ENCODE assay signal across 8 cellular contexts in the genomic region with DNA sequence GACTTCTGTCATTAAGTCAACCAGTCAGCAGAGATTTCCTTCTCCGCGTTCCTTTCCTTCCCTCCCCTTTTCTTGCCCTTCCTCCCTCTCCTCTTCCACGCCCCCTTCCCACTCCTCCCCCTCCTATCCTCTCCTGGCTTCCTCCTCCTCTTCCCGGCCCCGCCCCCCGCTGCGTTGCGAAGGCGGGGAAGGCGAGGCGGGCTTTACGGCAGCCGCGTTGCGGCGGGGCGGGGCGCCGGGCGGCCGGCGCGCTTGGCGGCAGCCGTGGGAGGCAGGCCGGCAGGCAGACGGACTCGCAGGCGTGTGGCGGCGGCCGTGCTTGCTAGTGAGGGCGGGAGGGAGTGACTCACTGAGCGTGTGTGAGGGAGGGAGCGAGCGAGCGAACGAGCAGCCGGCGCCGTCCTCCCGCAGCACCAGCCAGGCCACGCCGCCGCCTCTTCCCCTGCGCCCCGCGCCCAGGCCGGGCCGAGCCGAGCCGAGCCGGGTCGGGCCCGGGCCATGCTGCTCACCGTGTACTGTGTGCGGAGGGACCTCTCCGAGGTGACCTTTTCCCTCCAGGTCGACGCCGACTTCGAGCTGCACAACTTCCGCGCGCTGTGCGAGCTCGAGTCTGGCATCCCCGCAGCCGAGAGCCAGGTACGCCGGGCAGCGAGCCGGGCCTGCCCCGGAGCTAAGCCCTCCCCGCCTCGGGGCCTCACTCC. TPM values are rescaled to one million over a fixed set of nuclear protein-coding genes. Genes with fewer than 3 reads are reported as not detected.
DNase-seq lines count a peak whose midpoint lies in the region; ATAC-seq, FAIRE-seq and TF ChIP-seq lines count a peak whose summit lies in the region.

Gene DDI2, plus strand, starts transcription at position 286 of the 701 bp plus-strand sequence. Its CDS starts 213 bp downstream, at position 499.

- H3K9me3 ChIP-seq in pancreas (no peaks in the 10 kb centered on the region), thyroid gland (no peaks in the 10 kb centered on the region)

- H3K27ac ChIP-seq in pancreas (peak within 1 kb of the TSS; percentile 88 to 98 (median 96)), thyroid gland (peak within 1 kb of the TSS; percentile 56 to 92 (median 89))

- DNase-seq in GM10248 (ENCODE audit: extremely low spot score) (peak; percentile 93), NCI-H1417 (lab: John Stamatoyannopoulos, UW) (peak; percentile 96 to 98 (median 97)), SW 1271 (lab: John Stamatoyannopoulos, UW) (peak; percentile 76 to 94), Right ventricle myocardium superior (peak; percentile 97), pancreas (peak; percentile 97 to 99 (median 98)), thyroid gland (peak; percentile 97 to 99)
- DNase-seq in activated naive CD8-positive, alpha-beta T cell treated with anti-CD3 and anti-CD28 coated beads, Interleukin-2, amount 50 U/mL, for 16 hours (ENCODE audit: low read depth, low spot score): peak; percentile 86

- H3K4me3 ChIP-seq in pancreas (peak within 1 kb of the TSS; percentile 53 to 95 (median 90)), thyroid gland (replicated peaks in 1 of 3) (peak within 1 kb of the TSS; percentile 57 to 91 (median 73))

- CTCF ChIA-PET in GM10248 (lab: Yijun Ruan, JAX): interaction anchor here (1.0 to 2.1 kb wide), 4 partner anchors 10 to 50 kb away, joined by 3 to 6 read pairs (median 4); no protein-coding TSS in a partner anchor

- peak; percentile 79 for ATAC-seq in HG02678 (IDR thresholded peaks at IDR 0.05; ENCODE audit: unreplicated experiment)
- peak; percentile 93 for ATAC-seq in Right ventricle myocardium superior (ENCODE audit: poor library complexity)
- peak; percentile 91 to 93 (median 92) for ATAC-seq in pancreas

- TF ChIP-seq CTCF in GM10248 (IDR thresholded peaks at IDR 0.05; ENCODE audit: control extremely low read depth, extremely low read depth, low read depth, missing control alignments): no peak
- TF ChIP-seq CTCF in pancreas (IDR thresholded peaks at IDR 0.05): no peak
- no peak for TF ChIP-seq CTCF in thyroid gland (IDR thresholded peaks at IDR 0.05)

- WGBS in pancreas, 2 donors: 0 to 1% methylated on average over 64 to 76 of the region's 76 CpGs
- WGBS in thyroid gland, 2 donors: 1% methylated on average over 23 to 35 of the region's 76 CpGs

- no peak for FAIRE-seq in pancreas (lab: Jason Lieb, UNC)

- intact Hi-C loops in Right ventricle myocardium superior (cut with DNase I): loop anchor here (10.0 kb wide), 1 partner anchor 67 kb away; the partner anchor contains the start of gene PLEKHM2
- intact Hi-C loops in pancreas (cut with DNase I): no loop called here
- intact Hi-C loops in thyroid gland (cut with DNase I): no loop called here

- no peaks in the 10 kb centered on the region for H3K36me3 ChIP-seq in pancreas
- no peaks in the 10 kb centered on the region for H3K36me3 ChIP-seq in thyroid gland

- POLR2A ChIA-PET in GM10248 (lab: Yijun Ruan, JAX): interaction anchor here (0.6 to 0.7 kb wide), 3 partner anchors 10 to 214 kb away, joined by 3 to 8 read pairs (median 4); no protein-coding TSS in a partner anchor

- H3K4me1 ChIP-seq in pancreas (peaks cover 15 to 44% (median 31%) of the 10 kb centered on the region in 3 donors), thyroid gland (peaks cover 36 to 49% of the 10 kb centered on the region in 2 donors)

- peak; percentile 88 to 97 for TF ChIP-seq POLR2A in thyroid gland (IDR thresholded peaks at IDR 0.05)

- H3K27me3 ChIP-seq in pancreas (no peaks in the 10 kb centered on the region), thyroid gland (no peaks in the 10 kb centered on the region)

RNA-seq across cellular contexts. Expression of gene DDI2, which starts in this region (rescaled TPM):
- total RNA-seq in Right ventricle myocardium superior: 19.4 TPM
- total RNA-seq in pancreas: 10 to 100 TPM; 12.5 to 17.8 (median 16.3) TPM
- polyA plus RNA-seq in pancreas: 1 to 10 TPM; 4.7 to 7.0 TPM
- total RNA-seq in thyroid gland: 10 to 100 TPM; 21.9 to 79.0 (median 38.6) TPM

Comparison
In these comparisons a context has a peak if more than half of its experiments do, and no peak if none do; other contexts are left out.
1. Peak in every context shown above with its lines: DNase-seq, ATAC-seq, H3K4me3 ChIP-seq and H3K27ac ChIP-seq.